12 cellular contexts compared by ENCODE assay signal in the genomic region with DNA sequence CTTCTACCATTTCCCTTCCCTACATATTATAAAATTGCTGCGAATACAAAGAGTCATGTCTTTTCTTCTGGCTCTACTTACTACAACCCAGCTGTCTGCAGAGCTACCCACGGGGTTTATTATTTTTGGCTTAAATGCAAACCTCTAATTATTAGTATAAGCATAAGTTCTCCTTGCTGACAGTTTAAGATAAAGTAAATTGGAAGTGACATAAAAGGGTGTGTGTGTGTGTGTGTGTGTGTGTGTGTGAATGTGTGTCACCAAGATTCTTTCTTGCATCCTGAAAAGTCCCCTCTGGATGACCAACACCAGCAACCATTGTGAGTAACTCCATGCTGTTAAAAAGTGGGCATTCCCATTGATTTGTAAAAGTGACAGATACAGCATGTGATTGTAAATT.
DNase-seq lines count a peak whose midpoint lies in the region; FAIRE-seq and TF ChIP-seq lines count a peak whose summit lies in the region.
"Had no signal": no experiment of that assay in that cellular context is flagged by ENCODE, and none has a peak within 500 bp of the region (broad histone marks: within the 10 kb centered on the region; RNA-seq: fewer than 3 reads in every experiment).

No MANE protein-coding gene starts in this region.

- no peak for TF ChIP-seq EP300 in esophagus muscularis mucosa (IDR thresholded peaks at IDR 0.05)

- 5% methylated on average over 2 of the region's 2 CpGs for WGBS in esophagus muscularis mucosa

- H3K27ac ChIP-seq in esophagus muscularis mucosa (replicated peaks in 1 of 4) = peak overlapping the region in 3 of 4 donors; percentile 13 to 54 (median 35)
- no peak overlapping the region for H3K27ac ChIP-seq in Karpas-422 (ENCODE audit: low read length)

- no peaks in the 10 kb centered on the region for H3K9me3 Mint-ChIP-seq in nephron progenitor cell

- H3K27me3 ChIP-seq in esophagus muscularis mucosa (no peaks in the 10 kb centered on the region), Karpas-422 (ENCODE audit: low read length) (no peaks in the 10 kb centered on the region)

- no peak for FAIRE-seq in HTR-8/SVneo (lab: Jason Lieb, UNC)

- no peaks in the 10 kb centered on the region for H4K20me1 ChIP-seq in Karpas-422 (ENCODE audit: insufficient read depth, low read depth, low read length)

- no peaks in the 10 kb centered on the region; the same call in 1 of the 2 replicates for H3K9me2 ChIP-seq in Karpas-422 (replicated peaks; ENCODE audit: insufficient read depth, low read length)

- no peak overlapping the region for H2AFZ ChIP-seq in Karpas-422 (ENCODE audit: low read length)

- intact Hi-C loops in esophagus muscularis mucosa (cut with DNase I) = no loop called here

- no peaks in the 10 kb centered on the region for H3K27me3 Mint-ChIP-seq in nephron progenitor cell (ENCODE audit: low read depth, poor library complexity)

- no peak for TF ChIP-seq POLR2A in esophagus muscularis mucosa (IDR thresholded peaks at IDR 0.05; ENCODE audit: low read depth)

- H3K4me3 Mint-ChIP-seq in nephron progenitor cell = peak overlapping the region; percentile 1
- H3K4me3 Mint-ChIP-seq: activated CD8-positive, alpha-beta T cell treated with anti-CD3 and anti-CD28 coated beads, Interleukin-2, amount 10 ng/mL, durations not matched to agents 7 days and 5 days; CD14-positive monocyte had no signal

- H3K4me2 ChIP-seq in Karpas-422 (ENCODE audit: low read depth, low read length, poor library complexity, severe bottlenecking) = no peak overlapping the region

- H3K36me3 Mint-ChIP-seq in nephron progenitor cell (ENCODE audit: low read depth) = no peaks in the 10 kb centered on the region
- H3K36me3 Mint-ChIP-seq: activated naive CD4-positive, alpha-beta T cell treated with anti-CD3 and anti-CD28 coated beads, Interleukin-2, amount 50 U/mL, for 72 hours; CD14-positive monocyte had no signal

- peaks cover 52% of the 10 kb centered on the region for H3K4me1 Mint-ChIP-seq in nephron progenitor cell
- H3K4me1 Mint-ChIP-seq: CD14-positive monocyte had no signal

- H3K4me1 ChIP-seq in esophagus muscularis mucosa (peaks cover 7 to 37% (median 27%) of the 10 kb centered on the region in 4 donors), Karpas-422 (ENCODE audit: low read length) (no peaks in the 10 kb centered on the region)

- DNase-seq in DMS114 treated with DMSO at 0.1 percent for 48 hours (lab: John Stamatoyannopoulos, UW; ENCODE audit: unreplicated experiment) (peak; percentile 36), NCI-H69 (lab: John Stamatoyannopoulos, UW) (peak; percentile 83), esophagus muscularis mucosa (ENCODE audit: extremely low spot score) (no peak), nephron progenitor cell (no peak), HTR-8/SVneo (ENCODE audit: insufficient read length, low spot score) (no peak), Karpas-422 (no peak), activated gamma-delta T cell treated with Interleukin-2 at 50 U/mL for 16 hours (no peak)
- no peak for DNase-seq in stimulated activated CD8-positive, alpha-beta memory T cell treated with anti-CD3 and anti-CD28 coated beads, Interleukin-4, amount 100 ng/mL, for 48 hours
- DNase-seq: activated CD8-positive, alpha-beta T cell treated with anti-CD3 and anti-CD28 coated beads, Interleukin-2, amount 10 ng/mL, durations not matched to agents 7 days and 5 days; NK-92 treated with Interleukin-12 subunit alpha and Interleukin-12 subunit beta, amount 100 ng/mL, for 24 hours had no signal

- H3K9me3 ChIP-seq in esophagus muscularis mucosa = no peaks in the 10 kb centered on the region
- peaks cover 14% of the 10 kb centered on the region for H3K9me3 ChIP-seq in Karpas-422 (ENCODE audit: low read length)

- no peaks in the 10 kb centered on the region for H3K79me2 ChIP-seq in Karpas-422 (ENCODE audit: low read length)

- H3K9ac ChIP-seq in Karpas-422 (ENCODE audit: low read length) = no peak overlapping the region

- peak overlapping the region; percentile 30 for H3K27ac Mint-ChIP-seq in nephron progenitor cell
- H3K27ac Mint-ChIP-seq: activated CD8-positive, alpha-beta T cell treated with anti-CD3 and anti-CD28 coated beads, Interleukin-2, amount 10 ng/mL, durations not matched to agents 7 days and 5 days; activated naive CD4-positive, alpha-beta T cell treated with anti-CD3 and anti-CD28 coated beads, Interleukin-2, amount 50 U/mL, for 72 hours; CD14-positive monocyte had no signal

- no peak for TF ChIP-seq CTCF in esophagus muscularis mucosa (IDR thresholded peaks at IDR 0.05)
- no peak for TF ChIP-seq CTCF in nephron progenitor cell (IDR thresholded peaks at IDR 0.05)

- H3K36me3 ChIP-seq in esophagus muscularis mucosa (no peaks in the 10 kb centered on the region), Karpas-422 (ENCODE audit: insufficient read depth, low read length) (no peaks in the 10 kb centered on the region)

- no peak overlapping the region for H3K4me3 ChIP-seq in esophagus muscularis mucosa
- no peak overlapping the region for H3K4me3 ChIP-seq in Karpas-422 (ENCODE audit: low read length)

Comparison
In these comparisons a context has a peak if more than half of its experiments do, and no peak if none do; other contexts are left out.
1. DNase-seq: peak in DMS114 treated with DMSO at 0.1 percent for 48 hours (single experiment) and NCI-H69 (single experiment); none in esophagus muscularis mucosa (single experiment), nephron progenitor cell (single experiment), HTR-8/SVneo (single experiment), Karpas-422 (single experiment), stimulated activated CD8-positive, alpha-beta memory T cell treated with anti-CD3 and anti-CD28 coated beads, Interleukin-4, amount 100 ng/mL, for 48 hours (single experiment) and activated gamma-delta T cell treated with Interleukin-2 at 50 U/mL for 16 hours (single experiment).